Comparison of ENCODE assay signal across 2 cellular contexts in genomic region chr2:45008296-45009129, GRCh38.
TF ChIP-seq lines count a peak whose summit lies in the region.

No MANE protein-coding gene starts in this region.

TF ChIP-seq in liver, 16 proteins besides CTCF, POLR2A, EP300 and RAD21 (continued from another document):
- TF ChIP-seq, protein P1, sequence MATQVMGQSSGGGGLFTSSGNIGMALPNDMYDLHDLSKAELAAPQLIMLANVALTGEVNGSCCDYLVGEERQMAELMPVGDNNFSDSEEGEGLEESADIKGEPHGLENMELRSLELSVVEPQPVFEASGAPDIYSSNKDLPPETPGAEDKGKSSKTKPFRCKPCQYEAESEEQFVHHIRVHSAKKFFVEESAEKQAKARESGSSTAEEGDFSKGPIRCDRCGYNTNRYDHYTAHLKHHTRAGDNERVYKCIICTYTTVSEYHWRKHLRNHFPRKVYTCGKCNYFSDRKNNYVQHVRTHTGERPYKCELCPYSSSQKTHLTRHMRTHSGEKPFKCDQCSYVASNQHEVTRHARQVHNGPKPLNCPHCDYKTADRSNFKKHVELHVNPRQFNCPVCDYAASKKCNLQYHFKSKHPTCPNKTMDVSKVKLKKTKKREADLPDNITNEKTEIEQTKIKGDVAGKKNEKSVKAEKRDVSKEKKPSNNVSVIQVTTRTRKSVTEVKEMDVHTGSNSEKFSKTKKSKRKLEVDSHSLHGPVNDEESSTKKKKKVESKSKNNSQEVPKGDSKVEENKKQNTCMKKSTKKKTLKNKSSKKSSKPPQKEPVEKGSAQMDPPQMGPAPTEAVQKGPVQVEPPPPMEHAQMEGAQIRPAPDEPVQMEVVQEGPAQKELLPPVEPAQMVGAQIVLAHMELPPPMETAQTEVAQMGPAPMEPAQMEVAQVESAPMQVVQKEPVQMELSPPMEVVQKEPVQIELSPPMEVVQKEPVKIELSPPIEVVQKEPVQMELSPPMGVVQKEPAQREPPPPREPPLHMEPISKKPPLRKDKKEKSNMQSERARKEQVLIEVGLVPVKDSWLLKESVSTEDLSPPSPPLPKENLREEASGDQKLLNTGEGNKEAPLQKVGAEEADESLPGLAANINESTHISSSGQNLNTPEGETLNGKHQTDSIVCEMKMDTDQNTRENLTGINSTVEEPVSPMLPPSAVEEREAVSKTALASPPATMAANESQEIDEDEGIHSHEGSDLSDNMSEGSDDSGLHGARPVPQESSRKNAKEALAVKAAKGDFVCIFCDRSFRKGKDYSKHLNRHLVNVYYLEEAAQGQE (IDR thresholded peaks at IDR 0.05) = no peak
- TF ChIP-seq SP1 (IDR thresholded peaks at IDR 0.05) (no peak), GABPA (IDR thresholded peaks at IDR 0.05 in 1 of 2, conservative IDR thresholded peaks at IDR 0.05 in 1 of 2) (no peak), YY1 (IDR thresholded peaks at IDR 0.05) (no peak), HNF4G (IDR thresholded peaks at IDR 0.05) (no peak), EGR1 (IDR thresholded peaks at IDR 0.05; ENCODE audit: low read depth in 2 of 2) (no peak), MAX (IDR thresholded peaks at IDR 0.05) (no peak), RXRA (IDR thresholded peaks at IDR 0.05) (no peak), NR2F2 (IDR thresholded peaks at IDR 0.05) (no peak), HNF4A (conservative IDR thresholded peaks at IDR 0.05) (no peak), JUND (IDR thresholded peaks at IDR 0.05) (no peak), TAF1 (conservative IDR thresholded peaks at IDR 0.05) (no peak), FOXA2 (IDR thresholded peaks at IDR 0.05) (no peak)
- TF ChIP-seq, protein P2, sequence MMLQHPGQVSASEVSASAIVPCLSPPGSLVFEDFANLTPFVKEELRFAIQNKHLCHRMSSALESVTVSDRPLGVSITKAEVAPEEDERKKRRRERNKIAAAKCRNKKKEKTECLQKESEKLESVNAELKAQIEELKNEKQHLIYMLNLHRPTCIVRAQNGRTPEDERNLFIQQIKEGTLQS (IDR thresholded peaks at IDR 0.05) = no peak
- TF ChIP-seq, protein P3, sequence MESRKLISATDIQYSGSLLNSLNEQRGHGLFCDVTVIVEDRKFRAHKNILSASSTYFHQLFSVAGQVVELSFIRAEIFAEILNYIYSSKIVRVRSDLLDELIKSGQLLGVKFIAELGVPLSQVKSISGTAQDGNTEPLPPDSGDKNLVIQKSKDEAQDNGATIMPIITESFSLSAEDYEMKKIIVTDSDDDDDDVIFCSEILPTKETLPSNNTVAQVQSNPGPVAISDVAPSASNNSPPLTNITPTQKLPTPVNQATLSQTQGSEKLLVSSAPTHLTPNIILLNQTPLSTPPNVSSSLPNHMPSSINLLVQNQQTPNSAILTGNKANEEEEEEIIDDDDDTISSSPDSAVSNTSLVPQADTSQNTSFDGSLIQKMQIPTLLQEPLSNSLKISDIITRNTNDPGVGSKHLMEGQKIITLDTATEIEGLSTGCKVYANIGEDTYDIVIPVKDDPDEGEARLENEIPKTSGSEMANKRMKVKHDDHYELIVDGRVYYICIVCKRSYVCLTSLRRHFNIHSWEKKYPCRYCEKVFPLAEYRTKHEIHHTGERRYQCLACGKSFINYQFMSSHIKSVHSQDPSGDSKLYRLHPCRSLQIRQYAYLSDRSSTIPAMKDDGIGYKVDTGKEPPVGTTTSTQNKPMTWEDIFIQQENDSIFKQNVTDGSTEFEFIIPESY (IDR thresholded peaks at IDR 0.05) = no peak

TF ChIP-seq in HepG2, 621 proteins besides CTCF, POLR2A, EP300 and RAD21 (continued from another document):
- TF ChIP-seq ZNF253 (CRISPR knock-in tag; IDR thresholded peaks at IDR 0.05; ENCODE audit: borderline replicate concordance) (no peak), GLI4 (CRISPR knock-in tag; IDR thresholded peaks at IDR 0.05; ENCODE audit: borderline replicate concordance) (no peak), GZF1 (CRISPR knock-in tag; IDR thresholded peaks at IDR 0.05) (no peak), PRPF4 (IDR thresholded peaks at IDR 0.05; ENCODE audit: low read depth, low read length, poor library complexity, severe bottlenecking) (no peak), PREB (CRISPR knock-in tag; IDR thresholded peaks at IDR 0.05) (no peak), RBM39 (IDR thresholded peaks at IDR 0.05; ENCODE audit: low read depth, low read length, poor library complexity, severe bottlenecking) (no peak), ZNF367 (CRISPR knock-in tag; IDR thresholded peaks at IDR 0.05; ENCODE audit: borderline replicate concordance) (no peak), ETV5 (CRISPR knock-in tag; IDR thresholded peaks at IDR 0.05; ENCODE audit: borderline replicate concordance) (no peak), RBFOX2 (IDR thresholded peaks at IDR 0.05; ENCODE audit: low read depth, low read length) (no peak), KMT2A (CRISPR knock-in tag; IDR thresholded peaks at IDR 0.05) (no peak), SIX4 (CRISPR knock-in tag; IDR thresholded peaks at IDR 0.05) (no peak), PAX8 (CRISPR knock-in tag; IDR thresholded peaks at IDR 0.05; ENCODE audit: borderline replicate concordance) (no peak), ZKSCAN1 (IDR thresholded peaks at IDR 0.05; ENCODE audit: low read length) (no peak), ZNF614 (CRISPR knock-in tag; IDR thresholded peaks at IDR 0.05; ENCODE audit: borderline replicate concordance) (no peak)
- TF ChIP-seq, protein P4, sequence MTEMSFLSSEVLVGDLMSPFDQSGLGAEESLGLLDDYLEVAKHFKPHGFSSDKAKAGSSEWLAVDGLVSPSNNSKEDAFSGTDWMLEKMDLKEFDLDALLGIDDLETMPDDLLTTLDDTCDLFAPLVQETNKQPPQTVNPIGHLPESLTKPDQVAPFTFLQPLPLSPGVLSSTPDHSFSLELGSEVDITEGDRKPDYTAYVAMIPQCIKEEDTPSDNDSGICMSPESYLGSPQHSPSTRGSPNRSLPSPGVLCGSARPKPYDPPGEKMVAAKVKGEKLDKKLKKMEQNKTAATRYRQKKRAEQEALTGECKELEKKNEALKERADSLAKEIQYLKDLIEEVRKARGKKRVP (CRISPR knock-in tag; IDR thresholded peaks at IDR 0.05) = no peak
- TF ChIP-seq, protein P5, sequence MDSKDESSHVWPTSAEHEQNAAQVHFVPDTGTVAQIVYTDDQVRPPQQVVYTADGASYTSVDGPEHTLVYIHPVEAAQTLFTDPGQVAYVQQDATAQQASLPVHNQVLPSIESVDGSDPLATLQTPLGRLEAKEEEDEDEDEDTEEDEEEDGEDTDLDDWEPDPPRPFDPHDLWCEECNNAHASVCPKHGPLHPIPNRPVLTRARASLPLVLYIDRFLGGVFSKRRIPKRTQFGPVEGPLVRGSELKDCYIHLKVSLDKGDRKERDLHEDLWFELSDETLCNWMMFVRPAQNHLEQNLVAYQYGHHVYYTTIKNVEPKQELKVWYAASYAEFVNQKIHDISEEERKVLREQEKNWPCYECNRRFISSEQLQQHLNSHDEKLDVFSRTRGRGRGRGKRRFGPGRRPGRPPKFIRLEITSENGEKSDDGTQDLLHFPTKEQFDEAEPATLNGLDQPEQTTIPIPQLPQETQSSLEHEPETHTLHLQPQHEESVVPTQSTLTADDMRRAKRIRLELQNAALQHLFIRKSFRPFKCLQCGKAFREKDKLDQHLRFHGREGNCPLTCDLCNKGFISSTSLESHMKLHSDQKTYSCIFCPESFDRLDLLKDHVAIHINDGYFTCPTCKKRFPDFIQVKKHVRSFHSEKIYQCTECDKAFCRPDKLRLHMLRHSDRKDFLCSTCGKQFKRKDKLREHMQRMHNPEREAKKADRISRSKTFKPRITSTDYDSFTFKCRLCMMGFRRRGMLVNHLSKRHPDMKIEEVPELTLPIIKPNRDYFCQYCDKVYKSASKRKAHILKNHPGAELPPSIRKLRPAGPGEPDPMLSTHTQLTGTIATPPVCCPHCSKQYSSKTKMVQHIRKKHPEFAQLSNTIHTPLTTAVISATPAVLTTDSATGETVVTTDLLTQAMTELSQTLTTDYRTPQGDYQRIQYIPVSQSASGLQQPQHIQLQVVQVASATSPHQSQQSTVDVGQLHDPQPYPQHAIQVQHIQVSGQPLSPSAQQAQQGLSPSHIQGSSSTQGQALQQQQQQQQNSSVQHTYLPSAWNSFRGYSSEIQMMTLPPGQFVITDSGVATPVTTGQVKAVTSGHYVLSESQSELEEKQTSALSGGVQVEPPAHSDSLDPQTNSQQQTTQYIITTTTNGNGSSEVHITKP (CRISPR knock-in tag; IDR thresholded peaks at IDR 0.05; ENCODE audit: low read depth) = no peak
- TF ChIP-seq, protein P6, sequence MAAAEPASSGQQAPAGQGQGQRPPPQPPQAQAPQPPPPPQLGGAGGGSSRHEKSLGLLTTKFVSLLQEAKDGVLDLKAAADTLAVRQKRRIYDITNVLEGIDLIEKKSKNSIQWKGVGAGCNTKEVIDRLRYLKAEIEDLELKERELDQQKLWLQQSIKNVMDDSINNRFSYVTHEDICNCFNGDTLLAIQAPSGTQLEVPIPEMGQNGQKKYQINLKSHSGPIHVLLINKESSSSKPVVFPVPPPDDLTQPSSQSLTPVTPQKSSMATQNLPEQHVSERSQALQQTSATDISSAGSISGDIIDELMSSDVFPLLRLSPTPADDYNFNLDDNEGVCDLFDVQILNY (CRISPR knock-in tag; conservative IDR thresholded peaks at IDR 0.05) = no peak
